ENCODE assay signal across 22 cellular contexts in genomic region chr1:68160021-68160420, GRCh38.
DNase-seq lines count a peak whose midpoint lies in the region; ATAC-seq and TF ChIP-seq lines count a peak whose summit lies in the region.
"Had no signal": no experiment of that assay in that cellular context is flagged by ENCODE, and none has a peak within 500 bp of the region (broad histone marks: within the 10 kb centered on the region; RNA-seq: fewer than 3 reads in every experiment).

No MANE protein-coding gene starts in this region.

- H3K27ac ChIP-seq in BLaER1 (no peak overlapping the region), OCI-LY7 (ENCODE audit: low read depth, low read length, poor library complexity, severe bottlenecking) (no peak overlapping the region), right lobe of liver (peak overlapping the region in 1 of 3 donors; percentile 6)
- H3K27ac ChIP-seq: A549 had no signal

- no peak overlapping the region for H2AFZ ChIP-seq in OCI-LY7 (ENCODE audit: low read length)

- BruUV-seq in OCI-LY7 (replicated peaks; lab: Mats Ljungman, UMichigan) = no TSS peak

- no peak for TF ChIP-seq POLR2A in right lobe of liver (IDR thresholded peaks at IDR 0.05)

- POLR2A ChIA-PET in OCI-LY7 (lab: Charles Lee) = interaction anchor here (0.9 kb wide), 1 partner anchor 92 kb away, joined by 3 read pairs; no protein-coding TSS in a partner anchor

- H3K27me3 ChIP-seq in BLaER1 = no peaks in the 10 kb centered on the region
- H3K27me3 ChIP-seq in right lobe of liver = no peaks in the 10 kb centered on the region

- no peaks in the 10 kb centered on the region for H3K9me2 ChIP-seq in OCI-LY7 (ENCODE audit: insufficient read depth, low read length)

- H3K9me3 ChIP-seq in BLaER1 (peaks cover 6% of the 10 kb centered on the region; the same call in 1 of the 2 replicates), OCI-LY7 (ENCODE audit: low read length) (no peaks in the 10 kb centered on the region), right lobe of liver (no peaks in the 10 kb centered on the region)
- H3K9me3 ChIP-seq: A549 had no signal

- H4K20me1 ChIP-seq in BLaER1 (no peaks in the 10 kb centered on the region), OCI-LY7 (ENCODE audit: insufficient read depth, low read length) (no peaks in the 10 kb centered on the region)

- no peak overlapping the region for H3K9ac ChIP-seq in BLaER1

- intact Hi-C loops in OCI-LY7 (cut with micrococcal nuclease; ENCODE audit: unreplicated experiment) (loop anchor here (10.0 kb wide), 1 partner anchor 475 kb away; the partner anchor contains the start of gene GADD45A), right lobe of liver (cut with DNase I) (no loop called here)

- no peak for DNase-seq in OCI-LY7 (ENCODE audit: low spot score)
- no peak for DNase-seq in right lobe of liver
- no peak for DNase-seq in SW480 (ENCODE audit: low spot score)
- DNase-seq in KBM-7 = no peak
- DNase-seq: 8988T; AML-193; C1 segment of cervical spinal cord; CD4-positive, alpha-beta memory T cell; CD4-positive, CD25-positive, alpha-beta regulatory T cell; CD8-positive, alpha-beta memory T cell; COR-L47; DMS 273 treated with DMSO at 0.1 percent for 48 hours; DMS153; DMS53; DMS79; DND-41; EL; GDM1 had no signal

- ATAC-seq in right lobe of liver (peak; percentile 50 to 77 (median 72)), HG02623 (IDR thresholded peaks at IDR 0.05; ENCODE audit: unreplicated experiment) (no peak)
- ATAC-seq: A549, GM12878 had no signal

- TF ChIP-seq CTCF in OCI-LY7 (conservative IDR thresholded peaks at IDR 0.05; ENCODE audit: low read length) (no peak), right lobe of liver (IDR thresholded peaks at IDR 0.05) (no peak)

- H3K4me2 ChIP-seq in BLaER1 (peak overlapping the region; percentile 50; the same call in 1 of the 2 replicates), OCI-LY7 (ENCODE audit: low read length) (0 out of 2 replicates have a peak overlapping the region, but pooled peaks have one; percentile 26)
- H3K4me2 ChIP-seq: A549 had no signal

- H3K4me1 ChIP-seq in BLaER1 (peaks cover 35% of the 10 kb centered on the region; the same call in 1 of the 2 replicates), OCI-LY7 (ENCODE audit: insufficient read depth, low read length, poor library complexity, severe bottlenecking) (peaks cover 14% of the 10 kb centered on the region), right lobe of liver (peaks cover 0 to 14% (median 3%) of the 10 kb centered on the region in 4 donors)
- H3K4me1 ChIP-seq: A549 had no signal

- H3K36me3 ChIP-seq in BLaER1 = no peaks in the 10 kb centered on the region
- H3K36me3 ChIP-seq in OCI-LY7 (ENCODE audit: insufficient read depth, low read length) = no peaks in the 10 kb centered on the region
- no peaks in the 10 kb centered on the region for H3K36me3 ChIP-seq in right lobe of liver

- H3K4me3 ChIP-seq in BLaER1 = no peak overlapping the region
- no peak overlapping the region for H3K4me3 ChIP-seq in OCI-LY7 (ENCODE audit: low read depth, low read length, poor library complexity, severe bottlenecking)
- H3K4me3 ChIP-seq in right lobe of liver = no peak overlapping the region
- H3K4me3 ChIP-seq: A549, GM12878 had no signal

- no peaks in the 10 kb centered on the region for H3K79me2 ChIP-seq in OCI-LY7 (ENCODE audit: insufficient read depth, low read depth, low read length)

- CTCF ChIA-PET in OCI-LY7 (lab: Charles Lee; ENCODE audit: unreplicated experiment) = no interaction called here

- WGBS in right lobe of liver (ENCODE audit: insufficient coverage, low coverage, low lambda C conversion rate, missing lambda C conversion rate) = 35% methylated on average over 1 of the region's 1 CpG

- in situ Hi-C loops in KBM-7 (cut with MboI; ENCODE audit: low pct_unique_long_range_greater_than_20kb, low sequenced_read_pairs) = no loop called here
